11 cellular contexts compared by ENCODE assay signal in genomic region chr11:359181-359714, GRCh38. TPM values are rescaled to one million over a fixed set of nuclear protein-coding genes. Genes with fewer than 3 reads are reported as not detected.
A peak's percentile ranks its signal among the peaks of the same experiment; 100 is the strongest.
DNase-seq lines count a peak whose midpoint lies in the region; ATAC-seq and TF ChIP-seq lines count a peak whose summit lies in the region.
"Had no signal": no experiment of that assay in that cellular context is flagged by ENCODE, and none has a peak within 500 bp of the region (broad histone marks: within the 10 kb centered on the region; RNA-seq: fewer than 3 reads in every experiment).

No MANE protein-coding gene starts in this region.

- POLR2A ChIA-PET in CD4-positive, alpha-beta T cell (lab: Charles Lee): interaction anchor here (0.6 to 0.8 kb wide), 3 partner anchors 42 to 151 kb away, joined by 3 read pairs; no protein-coding TSS in a partner anchor
- POLR2A ChIA-PET in WTC11 (lab: Charles Lee): no interaction called here

- CTCF ChIA-PET in CD4-positive, alpha-beta T cell (lab: Charles Lee): interaction anchor here (0.7 to 2.1 kb wide), 3 partner anchors 55 to 108 kb away, joined by 3 to 7 read pairs (median 4); no protein-coding TSS in a partner anchor
- CTCF ChIA-PET in WTC11 (lab: Charles Lee): interaction anchor here (0.5 to 1.8 kb wide), 3 partner anchors 55 to 174 kb away, joined by 3 to 11 read pairs (median 4); partner anchors contain the start of gene SIGIRR

- peak; percentile 21 for ATAC-seq in CD4-positive, alpha-beta T cell (ENCODE audit: poor library complexity)
- ATAC-seq in natural killer cell: peak; percentile 75 to 86 (median 77)
- no peak for ATAC-seq in WTC11
- no peak for ATAC-seq in GM18519 (IDR thresholded peaks at IDR 0.05; ENCODE audit: low FRiP score, unreplicated experiment)

- H3K4me3 ChIP-seq in H7 (ENCODE audit: insufficient read depth, low read depth, low read length) (no peak overlapping the region), hepatocyte (no peak overlapping the region)
- H3K4me3 ChIP-seq: transverse colon had no signal

- no peak for DNase-seq in CD4-positive, alpha-beta T cell
- DNase-seq in H7 (peak; percentile 22), natural killer cell (peak; percentile 58), WTC11 (ENCODE audit: low spot score) (no peak), NCI-H1417 (lab: John Stamatoyannopoulos, UW) (no peak), hepatocyte (ENCODE audit: low spot score) (no peak)
- DNase-seq in activated naive CD8-positive, alpha-beta T cell treated with anti-CD3 and anti-CD28 coated beads for 36 hours: peak; percentile 33
- DNase-seq: NCI-H1694 treated with DMSO at 0.1 percent for 48 hours, nephron progenitor cell, transverse colon had no signal

- H3K36me3 Mint-ChIP-seq in CD4-positive, alpha-beta T cell (ENCODE audit: low read depth): no peaks in the 10 kb centered on the region
- no peaks in the 10 kb centered on the region for H3K36me3 Mint-ChIP-seq in activated naive CD8-positive, alpha-beta T cell treated with anti-CD3 and anti-CD28 coated beads for 36 hours
- H3K36me3 Mint-ChIP-seq in natural killer cell (no peaks in the 10 kb centered on the region), WTC11 (peaks cover 13% of the 10 kb centered on the region)

- TF ChIP-seq CTCF in CD4-positive, alpha-beta T cell (IDR thresholded peaks at IDR 0.05): no peak
- TF ChIP-seq CTCF in natural killer cell (IDR thresholded peaks at IDR 0.05) (no peak), WTC11 (IDR thresholded peaks at IDR 0.05) (no peak), hepatocyte (IDR thresholded peaks at IDR 0.05; ENCODE audit: poor library complexity) (no peak)

- intact Hi-C loops in CD4-positive, alpha-beta T cell (cut with DNase I, micrococcal nuclease): loop anchor here (5.0 to 10.0 kb wide), 4 partner anchors 52 to 1406 kb away; partner anchors contain the start of genes BET1L (in 1 of the 2), CTSD (in 1 of the 2), IFITM2 (in 1 of the 2) and RIC8A (in 1 of the 2)
- intact Hi-C loops in natural killer cell (cut with micrococcal nuclease): loop anchor here (1.0 to 5.0 kb wide), 3 partner anchors 52 to 152 kb away; partner anchors contain the start of genes BET1L, IFITM2 and RIC8A

- H3K4me1 ChIP-seq in hepatocyte (ENCODE audit: insufficient read depth): peaks cover 9% of the 10 kb centered on the region

- no peak overlapping the region for H2AFZ ChIP-seq in hepatocyte

- H3K4me1 Mint-ChIP-seq in CD4-positive, alpha-beta T cell (ENCODE audit: low read depth): peaks cover 17% of the 10 kb centered on the region
- peaks cover 5% of the 10 kb centered on the region for H3K4me1 Mint-ChIP-seq in activated naive CD8-positive, alpha-beta T cell treated with anti-CD3 and anti-CD28 coated beads for 36 hours
- H3K4me1 Mint-ChIP-seq in natural killer cell (peaks cover 15 to 46% of the 10 kb centered on the region in 2 donors), WTC11 (peaks cover 9% of the 10 kb centered on the region)

- no peak overlapping the region for H3K4me2 ChIP-seq in hepatocyte

- no peaks in the 10 kb centered on the region for H3K9me2 ChIP-seq in hepatocyte (replicated peaks; ENCODE audit: insufficient read depth)

- H3K79me2 ChIP-seq in hepatocyte: no peaks in the 10 kb centered on the region

- peak overlapping the region; percentile 28 for H3K27ac Mint-ChIP-seq in CD4-positive, alpha-beta T cell
- H3K27ac Mint-ChIP-seq in activated naive CD8-positive, alpha-beta T cell treated with anti-CD3 and anti-CD28 coated beads for 36 hours: no peak overlapping the region
- H3K27ac Mint-ChIP-seq in natural killer cell (peak overlapping the region; percentile 75 to 87), WTC11 (no peak overlapping the region)
- H3K27ac Mint-ChIP-seq: nephron progenitor cell had no signal

- H3K9me3 ChIP-seq in CD4-positive, alpha-beta T cell (ENCODE audit: control insufficient read depth, low read length): no peaks in the 10 kb centered on the region
- no peaks in the 10 kb centered on the region for H3K9me3 ChIP-seq in hepatocyte (ENCODE audit: low read depth)
- H3K9me3 ChIP-seq: transverse colon had no signal

- H4K20me1 ChIP-seq in hepatocyte (ENCODE audit: insufficient read depth, poor library complexity, severe bottlenecking): no peaks in the 10 kb centered on the region

- no peaks in the 10 kb centered on the region for H3K9me3 Mint-ChIP-seq in CD4-positive, alpha-beta T cell
- H3K9me3 Mint-ChIP-seq in activated naive CD8-positive, alpha-beta T cell treated with anti-CD3 and anti-CD28 coated beads for 36 hours: peaks cover 3% of the 10 kb centered on the region
- H3K9me3 Mint-ChIP-seq in natural killer cell (no peaks in the 10 kb centered on the region), WTC11 (peaks cover 22% of the 10 kb centered on the region)

- H3K27me3 ChIP-seq in CD4-positive, alpha-beta T cell (ENCODE audit: control insufficient read depth, insufficient read depth, low read length): no peaks in the 10 kb centered on the region
- no peaks in the 10 kb centered on the region for H3K27me3 ChIP-seq in H7 (ENCODE audit: control insufficient read depth, insufficient read depth, low read length)
- no peaks in the 10 kb centered on the region for H3K27me3 ChIP-seq in hepatocyte
- H3K27me3 ChIP-seq: transverse colon had no signal

- no peak overlapping the region for H3K27ac ChIP-seq in CD4-positive, alpha-beta T cell (ENCODE audit: low read depth, low read length)
- no peak overlapping the region for H3K27ac ChIP-seq in hepatocyte
- H3K27ac ChIP-seq: transverse colon had no signal

- no peaks in the 10 kb centered on the region for H3K36me3 ChIP-seq in H7 (replicated peaks; ENCODE audit: control insufficient read depth, insufficient read depth, low read length)
- no peaks in the 10 kb centered on the region for H3K36me3 ChIP-seq in hepatocyte (replicated peaks; ENCODE audit: insufficient read depth, low read depth)
- H3K36me3 ChIP-seq: transverse colon had no signal

- 85% methylated on average over 5 of the region's 5 CpGs for WGBS in hepatocyte (ENCODE audit: low lambda C conversion rate, missing lambda C conversion rate)

- H3K27me3 Mint-ChIP-seq in CD4-positive, alpha-beta T cell: no peaks in the 10 kb centered on the region
- H3K27me3 Mint-ChIP-seq in activated naive CD8-positive, alpha-beta T cell treated with anti-CD3 and anti-CD28 coated beads for 36 hours: no peaks in the 10 kb centered on the region
- H3K27me3 Mint-ChIP-seq in natural killer cell (ENCODE audit: low read depth in 2 of 2) (no peaks in the 10 kb centered on the region), WTC11 (ENCODE audit: low read depth) (peaks cover 16% of the 10 kb centered on the region)

- H3K4me3 Mint-ChIP-seq in CD4-positive, alpha-beta T cell: no peak overlapping the region
- no peak overlapping the region for H3K4me3 Mint-ChIP-seq in activated naive CD8-positive, alpha-beta T cell treated with anti-CD3 and anti-CD28 coated beads for 36 hours
- H3K4me3 Mint-ChIP-seq in natural killer cell: peak overlapping the region; percentile 68
- H3K4me3 Mint-ChIP-seq in WTC11: no peak overlapping the region
- H3K4me3 Mint-ChIP-seq: nephron progenitor cell had no signal

TF ChIP-seq in WTC11, 78 proteins besides CTCF, POLR2A, EP300 and RAD21 (continues in another document):
- TF ChIP-seq, protein P1, sequence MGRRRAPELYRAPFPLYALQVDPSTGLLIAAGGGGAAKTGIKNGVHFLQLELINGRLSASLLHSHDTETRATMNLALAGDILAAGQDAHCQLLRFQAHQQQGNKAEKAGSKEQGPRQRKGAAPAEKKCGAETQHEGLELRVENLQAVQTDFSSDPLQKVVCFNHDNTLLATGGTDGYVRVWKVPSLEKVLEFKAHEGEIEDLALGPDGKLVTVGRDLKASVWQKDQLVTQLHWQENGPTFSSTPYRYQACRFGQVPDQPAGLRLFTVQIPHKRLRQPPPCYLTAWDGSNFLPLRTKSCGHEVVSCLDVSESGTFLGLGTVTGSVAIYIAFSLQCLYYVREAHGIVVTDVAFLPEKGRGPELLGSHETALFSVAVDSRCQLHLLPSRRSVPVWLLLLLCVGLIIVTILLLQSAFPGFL (CRISPR knock-in tag; IDR thresholded peaks at IDR 0.05; ENCODE audit: borderline replicate concordance): no peak
- TF ChIP-seq JAZF1 (CRISPR knock-in tag; IDR thresholded peaks at IDR 0.05): no peak

RNA-seq across cellular contexts. Expression of gene B4GALNT4, which starts 10.1 kb away (rescaled TPM):
- 1 to 10 TPM; 4.2 to 6.0 TPM for total RNA-seq in CD4-positive, alpha-beta T cell
- total RNA-seq in H7 (2014; rRNA removed; shearing (Covaris generic)): 56.0 and 62.6 TPM in 2 replicates
- total RNA-seq in activated naive CD8-positive, alpha-beta T cell treated with anti-CD3 and anti-CD28 coated beads for 36 hours: 1 to 10 TPM; 1.1 to 1.9 TPM
- total RNA-seq in natural killer cell (1 to 10 TPM in 2 of 3 donors, under 1 TPM in 1; 0.66 to 1.5 (median 1.5) TPM), WTC11 (2021) (88.0 to 113 TPM (median 97.8 TPM) in 3 replicates), hepatocyte (27.8 and 38.8 TPM in 2 replicates)
- polyA plus RNA-seq in hepatocyte: 30.0 and 44.6 TPM in 2 replicates

RNA-seq across cellular contexts. Expression of gene PKP3, which starts 34.8 kb away (rescaled TPM):
- total RNA-seq in CD4-positive, alpha-beta T cell: under 1 TPM in 1 of 2 experiments, not detected in 1; 0.60 TPM
- 2.1 and 3.6 TPM in 2 replicates for total RNA-seq in H7 (2014; rRNA removed; shearing (Covaris generic))
- total RNA-seq in activated naive CD8-positive, alpha-beta T cell treated with anti-CD3 and anti-CD28 coated beads for 36 hours: not detected
- total RNA-seq in natural killer cell (under 1 TPM in 2 of 3 donors, not detected in 1; 0.29 to 0.56 TPM), WTC11 (2021) (17.3 to 23.4 TPM (median 21.4 TPM) in 3 replicates), hepatocyte (55.6 and 62.1 TPM in 2 replicates)
- 89.5 and 91.3 TPM in 2 replicates for polyA plus RNA-seq in hepatocyte

RNA-seq across cellular contexts. Expression of gene IFITM3, which starts 38.6 kb away (rescaled TPM):
- 10 to 100 TPM; 15.9 to 20.1 TPM for total RNA-seq in CD4-positive, alpha-beta T cell
- 278 and 328 TPM in 2 replicates for total RNA-seq in H7 (2014; rRNA removed; shearing (Covaris generic))
- total RNA-seq in activated naive CD8-positive, alpha-beta T cell treated with anti-CD3 and anti-CD28 coated beads for 36 hours: 10 to 100 TPM; 93.0 to 96.1 TPM
- total RNA-seq in natural killer cell: 100 to 1,000 TPM in 1 of 3 donors, 10 to 100 TPM in 2; 64.0 to 165 (median 93.6) TPM
- 381 to 503 TPM (median 481 TPM) in 3 replicates for total RNA-seq in WTC11 (2021)
- 166 and 182 TPM in 2 replicates for total RNA-seq in hepatocyte
- 2,035 and 2,121 TPM in 2 replicates for polyA plus RNA-seq in hepatocyte

RNA-seq across cellular contexts. Expression of gene IFITM1, which starts 45.4 kb away (rescaled TPM):
- total RNA-seq in CD4-positive, alpha-beta T cell: 100 to 1,000 TPM; 286 to 306 TPM
- 1,398 and 1,404 TPM in 2 replicates for total RNA-seq in H7 (2014; rRNA removed; shearing (Covaris generic))
- 100 to 1,000 TPM; 345 to 356 TPM for total RNA-seq in activated naive CD8-positive, alpha-beta T cell treated with anti-CD3 and anti-CD28 coated beads for 36 hours
- total RNA-seq in natural killer cell: 100 to 1,000 TPM; 540 to 809 (median 710) TPM
- total RNA-seq in WTC11 (2021): 544 to 679 TPM (median 640 TPM) in 3 replicates
- total RNA-seq in hepatocyte: 98.0 and 98.9 TPM in 2 replicates
- polyA plus RNA-seq in hepatocyte: 159 and 201 TPM in 2 replicates

RNA-seq across cellular contexts. Expression of gene IFITM2, which starts 51.6 kb away (rescaled TPM):
- total RNA-seq in CD4-positive, alpha-beta T cell: 100 to 1,000 TPM; 364 to 383 TPM
- 374 and 379 TPM in 2 replicates for total RNA-seq in H7 (2014; rRNA removed; shearing (Covaris generic))
- total RNA-seq in activated naive CD8-positive, alpha-beta T cell treated with anti-CD3 and anti-CD28 coated beads for 36 hours: 100 to 1,000 TPM; 474 to 496 TPM
- total RNA-seq in natural killer cell: 1,000 to 10,000 TPM; 1,080 to 1,421 (median 1,273) TPM
- 436 to 616 TPM (median 577 TPM) in 3 replicates for total RNA-seq in WTC11 (2021)
- 59.2 and 74.6 TPM in 2 replicates for total RNA-seq in hepatocyte
- polyA plus RNA-seq in hepatocyte: 504 and 535 TPM in 2 replicates

Comparison
In these comparisons a context has a peak if more than half of its experiments do, and no peak if none do; other contexts are left out.
1. ATAC-seq: peak in CD4-positive, alpha-beta T cell (single experiment) and natural killer cell (3 of 3); none in WTC11 (single experiment) and GM18519 (single experiment).
2. DNase-seq: peak in H7 (single experiment), activated naive CD8-positive, alpha-beta T cell treated with anti-CD3 and anti-CD28 coated beads for 36 hours (single experiment) and natural killer cell (single experiment); none in CD4-positive, alpha-beta T cell (0 of 10), WTC11 (single experiment), NCI-H1417 (0 of 3) and hepatocyte (single experiment).
3. H3K27ac Mint-ChIP-seq: peak in CD4-positive, alpha-beta T cell (single experiment) and natural killer cell (2 of 2); none in activated naive CD8-positive, alpha-beta T cell treated with anti-CD3 and anti-CD28 coated beads for 36 hours (single experiment) and WTC11 (single experiment).